In genomic region chr16:78987676-78988075, GRCh38 we compare ENCODE assay signal across 24 cellular contexts.
"Had no signal": no experiment of that assay in that cellular context is flagged by ENCODE, and none has a peak within 500 bp of the region (broad histone marks: within the 10 kb centered on the region; RNA-seq: fewer than 3 reads in every experiment).

No MANE protein-coding gene starts in this region.

- H3K27me3 ChIP-seq: body of pancreas, esophagus muscularis mucosa, heart right ventricle, left lung, right lobe of liver, transverse colon had no signal

- H3K36me3 Mint-ChIP-seq: activated CD8-positive, alpha-beta memory T cell treated with anti-CD3 and anti-CD28 coated beads, Interleukin-2, amount 10 ng/mL, durations not matched to agents 7 days and 5 days; natural killer cell had no signal

- H3K9me3 ChIP-seq: body of pancreas, lower lobe of right lung, right lobe of liver, transverse colon had no signal

- H3K4me3 ChIP-seq: body of pancreas, coronary artery, esophagus muscularis mucosa, heart right ventricle, left lung, lower lobe of right lung, right lobe of liver, transverse colon had no signal

- H3K36me3 ChIP-seq: esophagus muscularis mucosa, heart right ventricle, left lung, lower lobe of right lung, right lobe of liver, transverse colon had no signal

- H3K4me1 ChIP-seq: body of pancreas, left lung, lower lobe of right lung had no signal

- H3K4me3 Mint-ChIP-seq: activated B cell treated with CpG ODN at 0.5 μM for 24 hours; activated CD8-positive, alpha-beta memory T cell treated with anti-CD3 and anti-CD28 coated beads, Interleukin-2, amount 10 ng/mL, durations not matched to agents 7 days and 5 days; activated CD8-positive, alpha-beta T cell treated with anti-CD3 and anti-CD28 coated beads, Interleukin-2, amount 10 ng/mL, durations not matched to agents 7 days and 5 days; activated T-cell treated with anti-CD3 and anti-CD28 coated beads, Interleukin-2, amount 50 U/mL, for 72 hours; effector memory CD8-positive, alpha-beta T cell; natural killer cell; T-helper 1 cell treated with Interleukin-12 subunit alpha and Interleukin-12 subunit beta and Interleukin-4 antibody, amounts not matched to agents 30 μg/mL and 1 μg/mL, for 36 hours had no signal

- H3K4me1 Mint-ChIP-seq: activated CD8-positive, alpha-beta memory T cell treated with anti-CD3 and anti-CD28 coated beads, Interleukin-2, amount 10 ng/mL, durations not matched to agents 7 days and 5 days had no signal

- H3K27ac Mint-ChIP-seq: activated B cell treated with CpG ODN at 0.5 μM for 24 hours; activated CD8-positive, alpha-beta memory T cell treated with anti-CD3 and anti-CD28 coated beads, Interleukin-2, amount 10 ng/mL, durations not matched to agents 7 days and 5 days; activated CD8-positive, alpha-beta T cell treated with anti-CD3 and anti-CD28 coated beads, Interleukin-2, amount 10 ng/mL, durations not matched to agents 7 days and 5 days; activated naive CD4-positive, alpha-beta T cell treated with anti-CD3 and anti-CD28 coated beads, Interleukin-2, amount 50 U/mL, for 72 hours; activated T-cell treated with anti-CD3 and anti-CD28 coated beads, Interleukin-2, amount 50 U/mL, for 72 hours; effector memory CD8-positive, alpha-beta T cell; natural killer cell; T-helper 1 cell treated with Interleukin-12 subunit alpha and Interleukin-12 subunit beta and Interleukin-4 antibody, amounts not matched to agents 30 μg/mL and 1 μg/mL, for 36 hours had no signal

- H3K9me3 Mint-ChIP-seq: activated T-cell treated with anti-CD3 and anti-CD28 coated beads, Interleukin-2, amount 50 U/mL, for 72 hours; effector memory CD8-positive, alpha-beta T cell; natural killer cell had no signal

- ATAC-seq: activated CD8-positive, alpha-beta memory T cell treated with anti-CD3 and anti-CD28 coated beads, Interleukin-2, amount 10 ng/mL, durations not matched to agents 7 days and 5 days; activated CD8-positive, alpha-beta T cell treated with anti-CD3 and anti-CD28 coated beads, Interleukin-2, amount 10 ng/mL, durations not matched to agents 7 days and 5 days; activated naive CD4-positive, alpha-beta T cell treated with anti-CD3 and anti-CD28 coated beads, Interleukin-2, amount 50 U/mL, for 72 hours; activated T-cell treated with anti-CD3 and anti-CD28 coated beads, Interleukin-2, amount 50 U/mL, for 72 hours; body of pancreas; effector memory CD8-positive, alpha-beta T cell; heart right ventricle; left lung; lower lobe of right lung; natural killer cell had no signal

- H3K27ac ChIP-seq: body of pancreas, coronary artery, esophagus muscularis mucosa, heart right ventricle, left lung, lower lobe of right lung, right lobe of liver, transverse colon had no signal

- DNase-seq: activated B cell treated with CpG ODN at 0.5 μM for 24 hours; activated CD4-positive, alpha-beta T cell treated with anti-CD3 and anti-CD28 coated beads, Interleukin-2, amount 50 U/mL, for 1 hour; activated CD8-positive, alpha-beta memory T cell treated with anti-CD3 and anti-CD28 coated beads, Interleukin-2, amount 10 ng/mL, durations not matched to agents 7 days and 5 days; activated CD8-positive, alpha-beta T cell treated with anti-CD3 and anti-CD28 coated beads, Interleukin-2, amount 10 ng/mL, durations not matched to agents 7 days and 5 days; activated naive CD4-positive, alpha-beta T cell; activated T-cell treated with anti-CD3 and anti-CD28 coated beads for 4 hours; activated T-cell treated with anti-CD3 and anti-CD28 coated beads, Interleukin-2, amount 50 U/mL, for 72 hours; body of pancreas; effector memory CD8-positive, alpha-beta T cell; foreskin melanocyte; heart right ventricle; left lung; lower lobe of right lung; natural killer cell; posterior cingulate gyrus; right lobe of liver; stimulated activated CD4-positive, alpha-beta T cell treated with anti-CD3 and anti-CD28 coated beads, Interleukin-2, amount 100 ng/mL, for 48 hours; stimulated activated naive CD4-positive, alpha-beta T cell treated with Interleukin-2 at 50 U/mL for 16 hours; T1000; transverse colon had no signal

- H3K27me3 Mint-ChIP-seq: activated B cell treated with CpG ODN at 0.5 μM for 24 hours; activated CD8-positive, alpha-beta memory T cell treated with anti-CD3 and anti-CD28 coated beads, Interleukin-2, amount 10 ng/mL, durations not matched to agents 7 days and 5 days; effector memory CD8-positive, alpha-beta T cell had no signal
